In the genomic region with DNA sequence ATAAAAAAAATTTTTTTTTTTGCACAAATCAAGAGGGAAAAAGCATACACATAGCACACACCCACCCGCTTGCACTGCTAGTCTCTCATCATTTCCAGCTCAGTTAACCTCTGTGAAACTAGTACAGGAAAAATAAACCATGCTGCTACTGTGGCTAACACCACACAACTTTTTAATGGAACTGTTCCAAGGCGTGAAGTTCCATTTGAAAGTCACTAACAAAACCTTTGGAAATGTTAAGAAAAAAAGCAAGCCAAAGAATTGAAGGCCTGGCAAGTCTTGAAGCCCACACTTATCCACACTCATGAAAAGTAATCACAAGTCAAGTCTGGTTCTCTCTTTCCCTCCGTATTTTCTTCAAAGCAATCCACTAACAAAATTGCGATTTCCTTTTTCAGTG, we compare ENCODE assay signal across 24 cellular contexts.
"Had no signal": no experiment of that assay in that cellular context is flagged by ENCODE, and none has a peak within 500 bp of the region (broad histone marks: within the 10 kb centered on the region; RNA-seq: fewer than 3 reads in every experiment).

No MANE protein-coding gene starts in this region.

- DNase-seq: activated CD4-positive, alpha-beta memory T cell treated with anti-CD3 and anti-CD28 coated beads for 36 hours; activated CD4-positive, alpha-beta T cell treated with anti-CD3 and anti-CD28 coated beads, Interleukin-2, amount 10 ng/mL, durations not matched to agents 24 days and 14 days; activated CD4-positive, CD25-positive, alpha-beta regulatory T cell treated with anti-CD3 and anti-CD28 coated beads, Interleukin-2, amount 50 U/mL, for 72 hours; activated CD8-positive, alpha-beta memory T cell treated with anti-CD3 and anti-CD28 coated beads, Interleukin-2, amount 50 U/mL, for 48 hours; activated T-cell treated with anti-CD3 and anti-CD28 coated beads, Interleukin-2, amount 50 U/mL, for 24 hours; anterior cingulate cortex; central memory CD4-positive, alpha-beta T cell; gastrocnemius medialis; glutamatergic neuron; left colon; mammary epithelial cell; natural killer cell; stimulated activated CD4-positive, alpha-beta T cell treated with anti-CD3 and anti-CD28 coated beads, Interleukin-15, amount 100 ng/mL, for 24 hours; stimulated activated CD4-positive, alpha-beta T cell treated with anti-CD3 and anti-CD28 coated beads, Interleukin-2, amount 100 ng/mL, for 24 hours; stimulated activated naive CD4-positive, alpha-beta T cell; T-helper 2 cell had no signal

- H3K27ac Mint-ChIP-seq: activated CD4-positive, alpha-beta memory T cell treated with anti-CD3 and anti-CD28 coated beads for 36 hours; activated CD4-positive, alpha-beta T cell treated with anti-CD3 and anti-CD28 coated beads, Interleukin-2, amount 10 ng/mL, durations not matched to agents 24 days and 14 days; activated naive CD8-positive, alpha-beta T cell; activated T-cell treated with anti-CD3 and anti-CD28 coated beads, Interleukin-2, amount 50 U/mL, for 24 hours; activated T-helper 2 cell treated with anti-CD3 and anti-CD28 coated beads, Interferon-gamma antibody, Interleukin-2, Interleukin-4, amounts not matched to agents 10 μg/mL and 5 μg/mL and 100 μg/mL, durations not matched to agents 14 hours and 24 hours and 36 hours; dendritic cell treated with granulocyte-macrophage colony-stimulating factor and Interleukin-4, amounts not matched to agents 40 ng/mL and 50 ng/mL, for 4 days; natural killer cell had no signal

- H3K27ac ChIP-seq: breast epithelium, gastrocnemius medialis, right atrium auricular region, suprapubic skin had no signal

- H3K9me3 Mint-ChIP-seq: activated CD4-positive, alpha-beta memory T cell treated with anti-CD3 and anti-CD28 coated beads for 36 hours; activated CD4-positive, alpha-beta T cell treated with anti-CD3 and anti-CD28 coated beads, Interleukin-2, amount 10 ng/mL, durations not matched to agents 24 days and 14 days; activated T-cell treated with anti-CD3 and anti-CD28 coated beads, Interleukin-2, amount 50 U/mL, for 24 hours; activated T-helper 2 cell treated with anti-CD3 and anti-CD28 coated beads, Interferon-gamma antibody, Interleukin-2, Interleukin-4, amounts not matched to agents 10 μg/mL and 5 μg/mL and 100 μg/mL, durations not matched to agents 14 hours and 24 hours and 36 hours; dendritic cell treated with granulocyte-macrophage colony-stimulating factor and Interleukin-4, amounts not matched to agents 40 ng/mL and 50 ng/mL, for 4 days; natural killer cell had no signal

- H3K4me3 ChIP-seq: breast epithelium, esophagus muscularis mucosa, gastrocnemius medialis, right atrium auricular region, suprapubic skin, tibial nerve had no signal

- H3K4me3 Mint-ChIP-seq: activated CD4-positive, alpha-beta memory T cell treated with anti-CD3 and anti-CD28 coated beads for 36 hours; activated CD4-positive, alpha-beta T cell treated with anti-CD3 and anti-CD28 coated beads, Interleukin-2, amount 10 ng/mL, durations not matched to agents 24 days and 14 days; activated naive CD8-positive, alpha-beta T cell; activated T-cell treated with anti-CD3 and anti-CD28 coated beads, Interleukin-2, amount 50 U/mL, for 24 hours; dendritic cell treated with granulocyte-macrophage colony-stimulating factor and Interleukin-4, amounts not matched to agents 40 ng/mL and 50 ng/mL, for 4 days; natural killer cell had no signal

- H3K9me3 ChIP-seq: breast epithelium, esophagus muscularis mucosa, gastrocnemius medialis, right atrium auricular region, suprapubic skin, tibial nerve had no signal

- H3K36me3 Mint-ChIP-seq: activated CD4-positive, alpha-beta memory T cell treated with anti-CD3 and anti-CD28 coated beads for 36 hours; activated naive CD8-positive, alpha-beta T cell; natural killer cell had no signal

- H3K4me1 Mint-ChIP-seq: natural killer cell had no signal

- H3K36me3 ChIP-seq: breast epithelium, esophagus muscularis mucosa, gastrocnemius medialis, right atrium auricular region, suprapubic skin, tibial nerve had no signal

- H3K27me3 Mint-ChIP-seq: activated CD4-positive, alpha-beta memory T cell treated with anti-CD3 and anti-CD28 coated beads for 36 hours; activated CD4-positive, alpha-beta T cell treated with anti-CD3 and anti-CD28 coated beads, Interleukin-2, amount 10 ng/mL, durations not matched to agents 24 days and 14 days; activated naive CD8-positive, alpha-beta T cell; activated T-cell treated with anti-CD3 and anti-CD28 coated beads, Interleukin-2, amount 50 U/mL, for 24 hours; dendritic cell treated with granulocyte-macrophage colony-stimulating factor and Interleukin-4, amounts not matched to agents 40 ng/mL and 50 ng/mL, for 4 days had no signal
